ENCODE assay signal across 18 cellular contexts in genomic region chr12:95701275-95701674, GRCh38.
DNase-seq lines count a peak whose midpoint lies in the region; ATAC-seq, FAIRE-seq and TF ChIP-seq lines count a peak whose summit lies in the region.
"Had no signal": no experiment of that assay in that cellular context is flagged by ENCODE, and none has a peak within 500 bp of the region (broad histone marks: within the 10 kb centered on the region; RNA-seq: fewer than 3 reads in every experiment).

No MANE protein-coding gene starts in this region.

- no peak overlapping the region for H3K9ac ChIP-seq in endothelial cell of umbilical vein (replicated peaks; ENCODE audit: extremely low read depth, insufficient read depth, low read length)

- H3K4me3 ChIP-seq in endothelial cell of umbilical vein (replicated peaks in 1 of 3; ENCODE audit: insufficient read depth in 1 of 3, low read depth in 1 of 3, low read length in 3 of 3) (no peak overlapping the region), osteoblast (ENCODE audit: insufficient read depth, low read length) (no peak overlapping the region), psoas muscle (no peak overlapping the region)
- no peak overlapping the region for H3K4me3 ChIP-seq in CD4-positive, alpha-beta memory T cell (ENCODE audit: low read length in 2 of 2)

- intact Hi-C loops in endothelial cell of umbilical vein (cut with micrococcal nuclease): no loop called here
- intact Hi-C loops in psoas muscle (cut with DNase I): no loop called here
- intact Hi-C loops in CD4-positive, alpha-beta memory T cell (cut with micrococcal nuclease): no loop called here

- peaks cover 0 to 9% of the 10 kb centered on the region in 2 donors for H3K27me3 Mint-ChIP-seq in CD4-positive, alpha-beta memory T cell
- H3K27me3 Mint-ChIP-seq in activated T-cell treated with anti-CD3 and anti-CD28 coated beads, Interleukin-2, amount 50 U/mL, for 72 hours (ENCODE audit: low read depth): peaks cover 5% of the 10 kb centered on the region

- H3K79me2 ChIP-seq in endothelial cell of umbilical vein (ENCODE audit: control insufficient read depth, insufficient read depth, low read length) (no peaks in the 10 kb centered on the region), osteoblast (ENCODE audit: insufficient read depth, low read length) (no peaks in the 10 kb centered on the region)

- no peak for TF ChIP-seq CTCF in endothelial cell of umbilical vein (IDR thresholded peaks at IDR 0.05; ENCODE audit: extremely low read depth in 1 of 2, insufficient read depth in 1 of 2, low read depth in 1 of 2, low read length in 2 of 2)
- no peak for TF ChIP-seq CTCF in osteoblast (IDR thresholded peaks at IDR 0.05; ENCODE audit: extremely low read depth, low read depth, low read length)
- no peak for TF ChIP-seq CTCF in psoas muscle (IDR thresholded peaks at IDR 0.05)

- H3K4me1 Mint-ChIP-seq in CD4-positive, alpha-beta memory T cell: no peaks in the 10 kb centered on the region
- H3K4me1 Mint-ChIP-seq in activated T-cell treated with anti-CD3 and anti-CD28 coated beads, Interleukin-2, amount 50 U/mL, for 72 hours (ENCODE audit: low read depth): no peaks in the 10 kb centered on the region
- H3K4me1 Mint-ChIP-seq: activated CD4-positive, alpha-beta T cell treated with anti-CD3 and anti-CD28 coated beads, Interleukin-2, amount 10 ng/mL, durations not matched to agents 24 days and 14 days; neural crest cell had no signal

- H3K27ac Mint-ChIP-seq in CD4-positive, alpha-beta memory T cell: no peak overlapping the region
- H3K27ac Mint-ChIP-seq in activated T-cell treated with anti-CD3 and anti-CD28 coated beads, Interleukin-2, amount 50 U/mL, for 72 hours: no peak overlapping the region
- H3K27ac Mint-ChIP-seq: activated CD4-positive, alpha-beta T cell treated with anti-CD3 and anti-CD28 coated beads, Interleukin-2, amount 10 ng/mL, durations not matched to agents 24 days and 14 days; activated naive CD8-positive, alpha-beta T cell treated with anti-CD3 and anti-CD28 coated beads, Interleukin-2, amount 50 U/mL, for 24 hours; activated T-cell treated with anti-CD3 and anti-CD28 coated beads, Interleukin-2, amount 50 U/mL, for 24 hours had no signal

- dilution Hi-C loops in endothelial cell of umbilical vein (cut with MboI; ENCODE audit: extremely low pct_ligation_motif_present, low sequenced_read_pairs): no loop called here

- H3K27ac ChIP-seq in endothelial cell of umbilical vein (ENCODE audit: insufficient read depth, low read depth, low read length) (no peak overlapping the region), osteoblast (ENCODE audit: low read depth, low read length) (peak overlapping the region; percentile 86), psoas muscle (no peak overlapping the region)
- no peak overlapping the region for H3K27ac ChIP-seq in CD4-positive, alpha-beta memory T cell (ENCODE audit: low read depth, low read length)

- peak; percentile 4 for FAIRE-seq in endothelial cell of umbilical vein (lab: Jason Lieb, UNC)
- FAIRE-seq: small intestine had no signal

- BruUV-seq in endothelial cell of umbilical vein (replicated peaks; lab: Mats Ljungman, UMichigan): no TSS peak

- H3K36me3 ChIP-seq in endothelial cell of umbilical vein (ENCODE audit: control insufficient read depth in 2 of 2, extremely low read depth in 1 of 2, insufficient read depth in 2 of 2, low read length in 2 of 2) (peaks cover 0 to 8% of the 10 kb centered on the region in 2 experiments), osteoblast (ENCODE audit: insufficient read depth, low read length) (no peaks in the 10 kb centered on the region), psoas muscle (ENCODE audit: insufficient read depth in 1 of 2, low read depth in 1 of 2) (no peaks in the 10 kb centered on the region)
- H3K36me3 ChIP-seq in CD4-positive, alpha-beta memory T cell (ENCODE audit: insufficient read depth, low read length): no peaks in the 10 kb centered on the region

- H3K9me3 ChIP-seq in endothelial cell of umbilical vein (replicated peaks; ENCODE audit: control insufficient read depth, insufficient read depth, low read length) (no peaks in the 10 kb centered on the region), osteoblast (ENCODE audit: low read depth, low read length) (no peaks in the 10 kb centered on the region), psoas muscle (no peaks in the 10 kb centered on the region)
- no peaks in the 10 kb centered on the region for H3K9me3 ChIP-seq in CD4-positive, alpha-beta memory T cell (ENCODE audit: control insufficient read depth in 1 of 2, low read length in 2 of 2)

- H3K4me1 ChIP-seq in endothelial cell of umbilical vein (ENCODE audit: control insufficient read depth, extremely low read depth, insufficient read depth, low read length) (no peaks in the 10 kb centered on the region), osteoblast (ENCODE audit: insufficient read depth, low read length) (peaks cover 20% of the 10 kb centered on the region), psoas muscle (no peaks in the 10 kb centered on the region)
- H3K4me1 ChIP-seq in CD4-positive, alpha-beta memory T cell (ENCODE audit: insufficient read depth, low read length): no peaks in the 10 kb centered on the region

- no peak overlapping the region for H2AFZ ChIP-seq in endothelial cell of umbilical vein (ENCODE audit: low read depth, low read length)
- no peak overlapping the region for H2AFZ ChIP-seq in osteoblast (ENCODE audit: low read length)

- CTCF ChIA-PET in endothelial cell of umbilical vein (lab: Charles Lee): no interaction called here
- CTCF ChIA-PET in CD4-positive, alpha-beta memory T cell (lab: Charles Lee; ENCODE audit: partially characterized antibody): no interaction called here

- 57 to 60% (median 58%) methylated on average over 2 of the region's 2 CpGs for WGBS in psoas muscle, 3 donors

- no peak overlapping the region for H3K4me3 Mint-ChIP-seq in CD4-positive, alpha-beta memory T cell
- H3K4me3 Mint-ChIP-seq in activated T-cell treated with anti-CD3 and anti-CD28 coated beads, Interleukin-2, amount 50 U/mL, for 72 hours: no peak overlapping the region
- H3K4me3 Mint-ChIP-seq: activated CD4-positive, alpha-beta T cell treated with anti-CD3 and anti-CD28 coated beads, Interleukin-2, amount 10 ng/mL, durations not matched to agents 24 days and 14 days; activated naive CD8-positive, alpha-beta T cell treated with anti-CD3 and anti-CD28 coated beads, Interleukin-2, amount 50 U/mL, for 24 hours; activated T-cell treated with anti-CD3 and anti-CD28 coated beads, Interleukin-2, amount 50 U/mL, for 24 hours; neural crest cell had no signal

- no peak for TF ChIP-seq POLR2A in endothelial cell of umbilical vein (IDR thresholded peaks at IDR 0.05; ENCODE audit: low read depth, low read length)

- H3K9me3 Mint-ChIP-seq in CD4-positive, alpha-beta memory T cell: no peaks in the 10 kb centered on the region
- no peaks in the 10 kb centered on the region for H3K9me3 Mint-ChIP-seq in activated T-cell treated with anti-CD3 and anti-CD28 coated beads, Interleukin-2, amount 50 U/mL, for 72 hours
- H3K9me3 Mint-ChIP-seq: activated CD4-positive, alpha-beta T cell treated with anti-CD3 and anti-CD28 coated beads, Interleukin-2, amount 10 ng/mL, durations not matched to agents 24 days and 14 days; activated naive CD8-positive, alpha-beta T cell treated with anti-CD3 and anti-CD28 coated beads, Interleukin-2, amount 50 U/mL, for 24 hours; activated T-cell treated with anti-CD3 and anti-CD28 coated beads, Interleukin-2, amount 50 U/mL, for 24 hours; neural crest cell had no signal

- POLR2A ChIA-PET in endothelial cell of umbilical vein (lab: Charles Lee): no interaction called here
- POLR2A ChIA-PET in CD4-positive, alpha-beta memory T cell (lab: Charles Lee; ENCODE audit: partially characterized antibody): no interaction called here

- ATAC-seq in psoas muscle: no peak
- ATAC-seq in activated T-cell treated with anti-CD3 and anti-CD28 coated beads, Interleukin-2, amount 50 U/mL, for 72 hours (replicated peaks in 1 of 2): no peak
- ATAC-seq: activated naive CD8-positive, alpha-beta T cell treated with anti-CD3 and anti-CD28 coated beads, Interleukin-2, amount 50 U/mL, for 24 hours had no signal

- H3K9me1 ChIP-seq in endothelial cell of umbilical vein (replicated peaks; ENCODE audit: control insufficient read depth, extremely low read depth, insufficient read depth, low read length): no peaks in the 10 kb centered on the region

- H3K4me2 ChIP-seq in endothelial cell of umbilical vein (ENCODE audit: insufficient read depth, low read length) (no peak overlapping the region), osteoblast (ENCODE audit: insufficient read depth, low read length) (peak overlapping the region; percentile 63)

- H4K20me1 ChIP-seq in endothelial cell of umbilical vein (replicated peaks; ENCODE audit: control insufficient read depth, extremely low read depth, insufficient read depth, low read length) (no peaks in the 10 kb centered on the region), osteoblast (ENCODE audit: insufficient read depth, low read length) (no peaks in the 10 kb centered on the region)

- H3K36me3 Mint-ChIP-seq in CD4-positive, alpha-beta memory T cell: peaks cover 0 to 4% of the 10 kb centered on the region in 2 donors
- H3K36me3 Mint-ChIP-seq in activated T-cell treated with anti-CD3 and anti-CD28 coated beads, Interleukin-2, amount 50 U/mL, for 72 hours (ENCODE audit: insufficient read depth in 2 of 2): no peaks in the 10 kb centered on the region

- DNase-seq in AG20443 (ENCODE audit: low spot score) (peak; percentile 13), M059J (ENCODE audit: low read depth) (peak; percentile 57), endothelial cell of umbilical vein (ENCODE audit: low read depth, low spot score) (peak; percentile 30), osteoblast (ENCODE audit: insufficient read length, low spot score, missing footprints) (no peak), psoas muscle (no peak), DMS79 treated with DMSO at 0.1 percent for 48 hours (lab: John Stamatoyannopoulos, UW) (no peak)
- no peak for DNase-seq in CD4-positive, alpha-beta memory T cell
- DNase-seq in activated T-cell treated with anti-CD3 and anti-CD28 coated beads, Interleukin-2, amount 50 U/mL, for 72 hours: no peak
- DNase-seq: activated CD4-positive, alpha-beta T cell treated with anti-CD3 and anti-CD28 coated beads, Interleukin-2, amount 10 ng/mL, durations not matched to agents 24 days and 14 days; activated naive CD8-positive, alpha-beta T cell treated with anti-CD3 and anti-CD28 coated beads, Interleukin-2, amount 50 U/mL, for 24 hours; activated T-cell treated with anti-CD3 and anti-CD28 coated beads, Interleukin-2, amount 50 U/mL, for 24 hours; cortex of kidney; NCI-H2029 treated with DMSO at 0.1 percent for 48 hours; NCI-H774; SIG-M5; T-helper 9 cell had no signal

- H3K27me3 ChIP-seq in endothelial cell of umbilical vein (ENCODE audit: control insufficient read depth in 2 of 2, insufficient read depth in 2 of 2, low read length in 2 of 2) (no peaks in the 10 kb centered on the region), osteoblast (ENCODE audit: insufficient read depth, low read length) (no peaks in the 10 kb centered on the region), psoas muscle (ENCODE audit: insufficient read depth in 3 of 3, low read length in 2 of 3) (no peaks in the 10 kb centered on the region)
- no peaks in the 10 kb centered on the region for H3K27me3 ChIP-seq in CD4-positive, alpha-beta memory T cell (ENCODE audit: insufficient read depth, low read length)

TF ChIP-seq in endothelial cell of umbilical vein, 7 proteins besides CTCF, POLR2A, EP300 and RAD21 (continues in another document):
- no peak for TF ChIP-seq POLR2AphosphoS5 (IDR thresholded peaks at IDR 0.05; ENCODE audit: insufficient read depth, low read depth, low read length)

Comparison
In these comparisons a context has a peak if more than half of its experiments do, and no peak if none do; other contexts are left out.
1. DNase-seq: peak in AG20443 (single experiment), M059J (single experiment) and endothelial cell of umbilical vein (single experiment); none in osteoblast (single experiment), psoas muscle (0 of 2), CD4-positive, alpha-beta memory T cell (0 of 5), DMS79 treated with DMSO at 0.1 percent for 48 hours (single experiment) and activated T-cell treated with anti-CD3 and anti-CD28 coated beads, Interleukin-2, amount 50 U/mL, for 72 hours (0 of 2).